In genomic region chr14:24299255-24300191, GRCh38 we compare ENCODE assay signal across 8 cellular contexts. TPM values are rescaled to one million over a fixed set of nuclear protein-coding genes. Genes with fewer than 3 reads are reported as not detected.
DNase-seq lines count a peak whose midpoint lies in the region; ATAC-seq, FAIRE-seq and TF ChIP-seq lines count a peak whose summit lies in the region.

Gene DHRS1 (minus strand): TSS chr14:24299780. CDS start chr14:24299106, 674 bp downstream.
Gene NOP9 (plus strand): TSS chr14:24299850. CDS start chr14:24299955, 105 bp downstream.

- H3K27ac Mint-ChIP-seq in T-helper 17 cell: peak within 1 kb of the TSS; percentile 93

- H3K36me3 Mint-ChIP-seq in T-helper 17 cell (ENCODE audit: low read depth): peaks cover 10% of the 10 kb centered on the region

- FAIRE-seq in urothelium cell line (lab: Jason Lieb, UNC): no peak

- DNase-seq in NCI-H1105 treated with DMSO at 0.1 percent for 48 hours (lab: John Stamatoyannopoulos, UW): peak; percentile 75
- peak; percentile 83 to 91 (median 85) for DNase-seq in T-helper 17 cell
- peak; percentile 94 for DNase-seq in left ventricle myocardium superior
- DNase-seq in pulmonary artery endothelial cell (ENCODE audit: low read depth, low spot score): peak; percentile 59
- DNase-seq in urothelium cell line (ENCODE audit: low spot score): peak; percentile 92

- peak within 1 kb of the TSS; percentile 96 for H3K4me3 Mint-ChIP-seq in T-helper 17 cell

- no peaks in the 10 kb centered on the region for H3K9me3 ChIP-seq in T-helper 17 cell (ENCODE audit: control insufficient read depth, low read length, poor library complexity, severe bottlenecking)

- H3K4me3 ChIP-seq in GM12875 (ENCODE audit: low read depth, low read length): peak within 1 kb of the TSS; percentile 50

- intact Hi-C loops in left ventricle myocardium superior (cut with micrococcal nuclease): no loop called here

- peak within 1 kb of the TSS; percentile 90 for H3K27ac ChIP-seq in angular gyrus (ENCODE audit: low read depth, low read length)

- H3K4me1 Mint-ChIP-seq in T-helper 17 cell: peaks cover 30% of the 10 kb centered on the region

- ATAC-seq in HG02623 (IDR thresholded peaks at IDR 0.05; ENCODE audit: unreplicated experiment) (peak; percentile 60), T-helper 17 cell (peak; percentile 85), left ventricle myocardium superior (peak; percentile 92)

- H3K27me3 Mint-ChIP-seq in T-helper 17 cell: no peaks in the 10 kb centered on the region

- no peak for TF ChIP-seq CTCF in GM12875 (IDR thresholded peaks at IDR 0.05; ENCODE audit: borderline replicate concordance, insufficient read depth, low read depth, low read length)

RNA-seq across cellular contexts. Expression of gene DHRS1, which starts in this region (rescaled TPM):
- total RNA-seq in T-helper 17 cell (10 to 100 TPM; 24.0 to 27.0 TPM), left ventricle myocardium superior (5.9 TPM), pulmonary artery endothelial cell (6.4 and 12.7 TPM in 2 replicates)

RNA-seq across cellular contexts. Expression of gene NOP9, which starts in this region (rescaled TPM):
- total RNA-seq in T-helper 17 cell: 10 to 100 TPM; 25.7 to 27.7 TPM
- 25.5 TPM for total RNA-seq in left ventricle myocardium superior
- total RNA-seq in pulmonary artery endothelial cell: 31.3 and 41.3 TPM in 2 replicates

Comparison
In these comparisons a context has a peak if more than half of its experiments do, and no peak if none do; other contexts are left out.
1. Peak in every context shown above with its lines: DNase-seq, ATAC-seq, H3K4me3 ChIP-seq and H3K27ac ChIP-seq.